ENCODE assay signal across 8 cellular contexts in genomic region chr2:119366161-119366648, GRCh38. TPM values are rescaled to one million over a fixed set of nuclear protein-coding genes. Genes with fewer than 3 reads are reported as not detected.
DNase-seq lines count a peak whose midpoint lies in the region; ATAC-seq and TF ChIP-seq lines count a peak whose summit lies in the region.

No MANE protein-coding gene starts in this region.

- H3K4me3 Mint-ChIP-seq in activated naive CD8-positive, alpha-beta T cell = peak overlapping the region; percentile 99

- peak overlapping the region; percentile 98 for H3K27ac Mint-ChIP-seq in activated naive CD8-positive, alpha-beta T cell

- no peaks in the 10 kb centered on the region for H3K9me3 ChIP-seq in sigmoid colon

- ATAC-seq in GM18867 (IDR thresholded peaks at IDR 0.05; ENCODE audit: unreplicated experiment) (peak; percentile 11), HG03565 (IDR thresholded peaks at IDR 0.05; ENCODE audit: unreplicated experiment) (peak; percentile 2)

- H3K36me3 Mint-ChIP-seq in activated naive CD8-positive, alpha-beta T cell = peaks cover 15% of the 10 kb centered on the region

- peaks cover 0 to 28% (median 14%) of the 10 kb centered on the region in 4 donors for H3K36me3 ChIP-seq in sigmoid colon

- TF ChIP-seq POLR2A in sigmoid colon (IDR thresholded peaks at IDR 0.05) = no peak

- H3K4me1 Mint-ChIP-seq in activated naive CD8-positive, alpha-beta T cell (ENCODE audit: low read depth) = peaks cover 52% of the 10 kb centered on the region

- peak overlapping the region; percentile 55 to 79 (median 62) for H3K4me3 ChIP-seq in sigmoid colon

- H3K27me3 ChIP-seq in sigmoid colon = no peaks in the 10 kb centered on the region

- DNase-seq in AG08395 (ENCODE audit: low spot score) (peak; percentile 7), hepatic stellate cell (ENCODE audit: low spot score) (peak; percentile 14), sigmoid colon (peak; percentile 69), activated gamma-delta T cell (lab: John Stamatoyannopoulos, UW) (no peak), germinal center (ENCODE audit: low spot score) (no peak)

- intact Hi-C loops in sigmoid colon (cut with DNase I) = loop anchor here (10.0 kb wide), 3 partner anchors 1181 to 1551 kb away; partner anchors contain the start of gene DDX18

- H3K27me3 Mint-ChIP-seq in activated naive CD8-positive, alpha-beta T cell = no peaks in the 10 kb centered on the region

- TF ChIP-seq EP300 in sigmoid colon (IDR thresholded peaks at IDR 0.05) = no peak

- no peak for TF ChIP-seq CTCF in sigmoid colon (IDR thresholded peaks at IDR 0.05)

- H3K4me1 ChIP-seq in sigmoid colon = peaks cover 0 to 30% (median 26%) of the 10 kb centered on the region in 4 donors

- no peaks in the 10 kb centered on the region for H3K9me3 Mint-ChIP-seq in activated naive CD8-positive, alpha-beta T cell (ENCODE audit: low read depth)

- peak overlapping the region; percentile 83 to 88 (median 87) for H3K27ac ChIP-seq in sigmoid colon

- WGBS in sigmoid colon, 2 donors = 1 to 2% methylated on average over 17 of the region's 17 CpGs

RNA-seq across cellular contexts. Expression of gene C2orf76, which starts 0.4 kb away (rescaled TPM):
- total RNA-seq in sigmoid colon = 10 to 100 TPM; 11.1 to 18.2 (median 16.9) TPM
- 10 to 100 TPM; 12.8 to 26.4 (median 21.0) TPM for polyA plus RNA-seq in sigmoid colon

RNA-seq across cellular contexts. Expression of gene DBI, which starts 0.6 kb away (rescaled TPM):
- total RNA-seq in sigmoid colon = 10 to 100 TPM; 49.5 to 92.4 (median 70.7) TPM
- polyA plus RNA-seq in sigmoid colon = 1,000 to 10,000 TPM in 2 of 3 donors, 100 to 1,000 TPM in 1; 740 to 1,261 (median 1,072) TPM

Comparison
In these comparisons a context has a peak if more than half of its experiments do, and no peak if none do; other contexts are left out.
1. DNase-seq: peak in AG08395 (single experiment), hepatic stellate cell (single experiment) and sigmoid colon (single experiment); none in activated gamma-delta T cell (single experiment) and germinal center (single experiment).